ENCODE assay signal across 17 cellular contexts in genomic region chr17:49574283-49574892, GRCh38. TPM values are rescaled to one million over a fixed set of nuclear protein-coding genes. Genes with fewer than 3 reads are reported as not detected.
DNase-seq lines count a peak whose midpoint lies in the region; ATAC-seq and TF ChIP-seq lines count a peak whose summit lies in the region.
"Had no signal": no experiment of that assay in that cellular context is flagged by ENCODE, and none has a peak within 500 bp of the region (broad histone marks: within the 10 kb centered on the region; RNA-seq: fewer than 3 reads in every experiment).

No MANE protein-coding gene starts in this region.

- H3K36me3 ChIP-seq in right atrium auricular region: no peaks in the 10 kb centered on the region

- H3K4me1 ChIP-seq in right atrium auricular region: peaks cover 0 to 49% of the 10 kb centered on the region in 2 donors

- no peak for TF ChIP-seq CTCF in right atrium auricular region (IDR thresholded peaks at IDR 0.05)

- no peaks in the 10 kb centered on the region for H3K9me3 ChIP-seq in right atrium auricular region

- H3K27ac ChIP-seq in right atrium auricular region: peak overlapping the region; percentile 71 to 85

- ATAC-seq in GM19395 (IDR thresholded peaks at IDR 0.05; ENCODE audit: unreplicated experiment): no peak
- ATAC-seq: activated CD4-positive, CD25-positive, alpha-beta regulatory T cell treated with anti-CD3 and anti-CD28 coated beads, Interleukin-2, amount 50 U/mL, for 24 hours; left lobe of liver; natural killer cell treated with Interleukin-12 subunit alpha and Interleukin-12 subunit beta and Interleukin-15 and Interleukin-18, amount 100 ng/mL, for 72 hours had no signal

- H3K4me3 ChIP-seq in right atrium auricular region: no peak overlapping the region

- no peaks in the 10 kb centered on the region for H3K27me3 ChIP-seq in right atrium auricular region

- DNase-seq in D341Med (ENCODE audit: low spot score) (peak; percentile 60), NCI-H2171 treated with DMSO at 0.1 percent for 48 hours (lab: John Stamatoyannopoulos, UW) (peak; percentile 40), right atrium auricular region (ENCODE audit: low spot score) (no peak), putamen (ENCODE audit: low spot score) (peak; percentile 45), DMS153 treated with DMSO at 0.1 percent for 48 hours (lab: John Stamatoyannopoulos, UW; ENCODE audit: unreplicated experiment) (no peak), COR-L47 (lab: John Stamatoyannopoulos, UW) (no peak)
- no peak for DNase-seq in activated CD4-positive, CD25-positive, alpha-beta regulatory T cell (lab: John Stamatoyannopoulos, UW)
- DNase-seq: activated CD8-positive, alpha-beta memory T cell treated with anti-CD3 and anti-CD28 coated beads, Interleukin-2, amount 50 U/mL, for 4 hours; activated naive CD4-positive, alpha-beta T cell treated with Interleukin-2 at 50 U/mL for 16 hours; HCEC 1CT; NCI-H187; NCI-H526 had no signal

RNA-seq across cellular contexts. Expression of gene NXPH3, which starts 1.3 kb away (rescaled TPM):
- total RNA-seq in right atrium auricular region: 1 to 10 TPM; 3.4 to 8.8 TPM
- total RNA-seq: bronchial epithelial cell; natural killer cell treated with Interleukin-12 subunit alpha and Interleukin-12 subunit beta and Interleukin-15 and Interleukin-18, amount 100 ng/mL, for 72 hours had no signal

Comparison
In these comparisons a context has a peak if more than half of its experiments do, and no peak if none do; other contexts are left out.
1. DNase-seq: peak in D341Med (single experiment), NCI-H2171 treated with DMSO at 0.1 percent for 48 hours (single experiment) and putamen (single experiment); none in right atrium auricular region (single experiment), DMS153 treated with DMSO at 0.1 percent for 48 hours (single experiment), activated CD4-positive, CD25-positive, alpha-beta regulatory T cell (0 of 4) and COR-L47 (single experiment).